11 cellular contexts compared by ENCODE assay signal in genomic region chr16:14527411-14528044, GRCh38.
A peak's percentile ranks its signal among the peaks of the same experiment; 100 is the strongest.
DNase-seq lines count a peak whose midpoint lies in the region; ATAC-seq and TF ChIP-seq lines count a peak whose summit lies in the region.
"Had no signal": no experiment of that assay in that cellular context is flagged by ENCODE, and none has a peak within 500 bp of the region (broad histone marks: within the 10 kb centered on the region; RNA-seq: fewer than 3 reads in every experiment).

No MANE protein-coding gene starts in this region.

- 22% methylated on average over 5 of the region's 5 CpGs for WGBS in right lobe of liver (ENCODE audit: insufficient coverage, low coverage, low lambda C conversion rate, missing lambda C conversion rate)
- WGBS in thyroid gland, 2 donors: 44 to 46% methylated on average over 5 of the region's 5 CpGs

- H3K27ac ChIP-seq in right lobe of liver (peak overlapping the region; percentile 52 to 71 (median 65)), thyroid gland (peak overlapping the region; percentile 11 to 54 (median 41))

- H3K36me3 ChIP-seq in right lobe of liver: no peaks in the 10 kb centered on the region
- no peaks in the 10 kb centered on the region for H3K36me3 ChIP-seq in thyroid gland

- no peak for TF ChIP-seq POLR2A in right lobe of liver (IDR thresholded peaks at IDR 0.05)
- no peak for TF ChIP-seq POLR2A in thyroid gland (IDR thresholded peaks at IDR 0.05)

- ATAC-seq in right lobe of liver (peak; percentile 78 to 83 (median 81)), GM21447 (IDR thresholded peaks at IDR 0.05; ENCODE audit: unreplicated experiment) (no peak)

- H3K4me3 ChIP-seq in epithelial cell of proximal tubule (ENCODE audit: low read depth, low read length) (no peak overlapping the region), right lobe of liver (no peak overlapping the region), thyroid gland (replicated peaks in 1 of 3) (no peak overlapping the region)

- TF ChIP-seq CTCF in epithelial cell of proximal tubule (conservative IDR thresholded peaks at IDR 0.05; ENCODE audit: low read depth, low read length) (no peak), right lobe of liver (IDR thresholded peaks at IDR 0.05) (no peak), thyroid gland (IDR thresholded peaks at IDR 0.05) (no peak)

- H3K27me3 ChIP-seq in right lobe of liver (no peaks in the 10 kb centered on the region), thyroid gland (no peaks in the 10 kb centered on the region)

- peak; percentile 67 for DNase-seq in LHCN-M2 (ENCODE audit: low read depth)
- DNase-seq in epithelial cell of proximal tubule (ENCODE audit: low read depth): peak; percentile 51
- peak in 1 of 3 donors; percentile 78 for DNase-seq in right lobe of liver
- DNase-seq in thyroid gland: peak; percentile 46 to 51
- DNase-seq in HPDE6-E6E7 (ENCODE audit: extremely low spot score): no peak
- DNase-seq in DMS153 treated with DMSO at 0.1 percent for 48 hours (lab: John Stamatoyannopoulos, UW; ENCODE audit: unreplicated experiment): no peak
- DNase-seq: activated CD4-positive, CD25-positive, alpha-beta regulatory T cell treated with anti-CD3 and anti-CD28 coated beads, Interleukin-2, amount 50 U/mL, for 72 hours; NCI-H2081 treated with DMSO at 0.1 percent for 48 hours; stimulated activated CD4-positive, alpha-beta T cell treated with anti-CD3 and anti-CD28 coated beads, Interleukin-12 subunit alpha, Interleukin-12 subunit beta, amount 100 ng/mL, for 4 hours; stimulated activated naive CD4-positive, alpha-beta T cell had no signal

- H3K9me3 ChIP-seq in right lobe of liver: no peaks in the 10 kb centered on the region
- H3K9me3 ChIP-seq in thyroid gland: no peaks in the 10 kb centered on the region

- H3K4me1 ChIP-seq in right lobe of liver (peaks cover 0 to 25% (median 10%) of the 10 kb centered on the region in 4 donors), thyroid gland (peaks cover 23 to 26% of the 10 kb centered on the region in 2 donors)

- intact Hi-C loops in right lobe of liver (cut with DNase I): loop anchor here in 1 of 2 donors (5.0 kb wide), 1 partner anchor 230 kb away; no protein-coding TSS in a partner anchor
- intact Hi-C loops in thyroid gland (cut with DNase I): loop anchor here (5.0 kb wide), 2 partner anchors 40 to 225 kb away; no protein-coding TSS in a partner anchor

Comparison
In these comparisons a context has a peak if more than half of its experiments do, and no peak if none do; other contexts are left out.
1. DNase-seq: peak in LHCN-M2 (single experiment), epithelial cell of proximal tubule (single experiment) and thyroid gland (2 of 2); none in HPDE6-E6E7 (single experiment) and DMS153 treated with DMSO at 0.1 percent for 48 hours (single experiment).